1 cellular context compared by ENCODE assay signal in genomic region chr17:47889734-47890529, GRCh38.
A peak's percentile ranks its signal among the peaks of the same experiment; 100 is the strongest.
TF ChIP-seq lines count a peak whose summit lies in the region.

No MANE protein-coding gene starts in this region.

TF ChIP-seq in HepG2, 621 proteins besides CTCF, POLR2A, EP300 and RAD21 (continues in another document):
- TF ChIP-seq YEATS4 (CRISPR knock-in tag; IDR thresholded peaks at IDR 0.05; ENCODE audit: borderline replicate concordance) (no peak), AHR (CRISPR knock-in tag; IDR thresholded peaks at IDR 0.05) (0 out of 2 replicates have a peak, but pooled peaks have one; percentile 63), KLF16 (CRISPR knock-in tag; IDR thresholded peaks at IDR 0.05) (0 out of 4 replicates have a peak, but pooled peaks of 1 of the 2 experiments have one; percentile 41), ZNF572 (CRISPR knock-in tag; IDR thresholded peaks at IDR 0.05) (no peak), EED (CRISPR knock-in tag; IDR thresholded peaks at IDR 0.05) (no peak), ZNF274 (CRISPR knock-in tag; IDR thresholded peaks at IDR 0.05) (peak; percentile 57; the same call in 1 of the 2 replicates), CAMTA2 (CRISPR knock-in tag; IDR thresholded peaks at IDR 0.05; ENCODE audit: borderline replicate concordance) (no peak), ZNF672 (CRISPR knock-in tag; IDR thresholded peaks at IDR 0.05) (no peak), FOXK1 (CRISPR knock-in tag; IDR thresholded peaks at IDR 0.05; ENCODE audit: borderline replicate concordance, low read depth) (peak; percentile 19; the same call in 1 of the 2 replicates), ZNF839 (CRISPR knock-in tag; IDR thresholded peaks at IDR 0.05; ENCODE audit: borderline replicate concordance) (0 out of 2 replicates have a peak, but pooled peaks have one; percentile 42), FOXP4 (CRISPR knock-in tag; IDR thresholded peaks at IDR 0.05) (peak; percentile 20; the same call in 1 of the 2 replicates), ZNF687 (CRISPR knock-in tag; IDR thresholded peaks at IDR 0.05) (peak; percentile 43), PHF21A (CRISPR knock-in tag; IDR thresholded peaks at IDR 0.05) (peak; percentile 23; the same call in 1 of the 2 replicates), CHCHD3 (CRISPR knock-in tag; IDR thresholded peaks at IDR 0.05) (0 out of 2 replicates have a peak, but pooled peaks have one; percentile 3), ZNF335 (CRISPR knock-in tag; IDR thresholded peaks at IDR 0.05) (0 out of 2 replicates have a peak, but pooled peaks have one; percentile 18), MEIS2 (CRISPR knock-in tag; IDR thresholded peaks at IDR 0.05) (0 out of 2 replicates have a peak, but pooled peaks have one; percentile 27), TFDP1 (CRISPR knock-in tag; IDR thresholded peaks at IDR 0.05; ENCODE audit: borderline replicate concordance) (no peak), SOX6 (IDR thresholded peaks at IDR 0.05) (no peak), SOX6 (CRISPR knock-in tag; IDR thresholded peaks at IDR 0.05) (peak; percentile 49; the same call in 1 of the 2 replicates), ZNF33A (CRISPR knock-in tag; IDR thresholded peaks at IDR 0.05; ENCODE audit: borderline replicate concordance) (no peak), HDAC6 (IDR thresholded peaks at IDR 0.05; ENCODE audit: low read depth, low read length) (no peak), SSRP1 (CRISPR knock-in tag; IDR thresholded peaks at IDR 0.05) (peak; percentile 83; the same call in 1 of the 2 replicates), SMC3 (IDR thresholded peaks at IDR 0.05; ENCODE audit: low read length) (peak; percentile 100), CBFB (CRISPR knock-in tag; IDR thresholded peaks at IDR 0.05) (no peak), ZBTB25 (CRISPR knock-in tag; IDR thresholded peaks at IDR 0.05) (peak; percentile 47; the same call in 1 of the 2 replicates), SP4 (CRISPR knock-in tag; IDR thresholded peaks at IDR 0.05) (0 out of 2 replicates have a peak, but pooled peaks have one; percentile 21), BCL3 (CRISPR knock-in tag; IDR thresholded peaks at IDR 0.05) (0 out of 2 replicates have a peak, but pooled peaks have one; percentile 39), NR2F6 (IDR thresholded peaks at IDR 0.05) (no peak; the same call in 1 of the 2 replicates), NR2F6 (CRISPR knock-in tag; IDR thresholded peaks at IDR 0.05) (peak; percentile 64; the same call in 1 of the 2 replicates), ZNF512B (CRISPR knock-in tag; IDR thresholded peaks at IDR 0.05; ENCODE audit: borderline replicate concordance) (0 out of 2 replicates have a peak, but pooled peaks have one; percentile 26), ZNF276 (CRISPR knock-in tag; IDR thresholded peaks at IDR 0.05; ENCODE audit: low read depth) (peak; percentile 66; the same call in 1 of the 2 replicates), ZC3H13 (CRISPR knock-in tag; IDR thresholded peaks at IDR 0.05) (no peak), ZNF691 (CRISPR knock-in tag; IDR thresholded peaks at IDR 0.05; ENCODE audit: borderline replicate concordance, low read depth) (peak; percentile 54; the same call in 1 of the 2 replicates), XRCC5 (optimal IDR thresholded peaks at IDR 0.05; ENCODE audit: low read length) (peak; percentile 89), MTERF4 (CRISPR knock-in tag; IDR thresholded peaks at IDR 0.05) (0 out of 2 replicates have a peak, but pooled peaks have one; percentile 47), ZNF501 (CRISPR knock-in tag; IDR thresholded peaks at IDR 0.05) (peak; percentile 45; the same call in 1 of the 2 replicates), ZUFSP (CRISPR knock-in tag; IDR thresholded peaks at IDR 0.05; ENCODE audit: borderline replicate concordance) (no peak), NCOA2 (CRISPR knock-in tag; IDR thresholded peaks at IDR 0.05) (no peak), TCF12 (IDR thresholded peaks at IDR 0.05) (no peak), TCF12 (CRISPR knock-in tag; IDR thresholded peaks at IDR 0.05) (no peak), ZNF331 (CRISPR knock-in tag; IDR thresholded peaks at IDR 0.05) (0 out of 2 replicates have a peak, but pooled peaks have one; percentile 36), KLF9 (CRISPR knock-in tag; IDR thresholded peaks at IDR 0.05; ENCODE audit: low read depth) (no peak), SIN3B (IDR thresholded peaks at IDR 0.05; ENCODE audit: low read length) (0 out of 2 replicates have a peak, but pooled peaks have one; percentile 41), ZNF124 (CRISPR knock-in tag; IDR thresholded peaks at IDR 0.05) (no peak), TBL1XR1 (IDR thresholded peaks at IDR 0.05; ENCODE audit: borderline replicate concordance, low read length, partially characterized antibody) (no peak), ZNF256 (CRISPR knock-in tag; conservative IDR thresholded peaks at IDR 0.05) (no peak), REPIN1 (CRISPR knock-in tag; IDR thresholded peaks at IDR 0.05; ENCODE audit: borderline replicate concordance, low read depth) (no peak)
